In genomic region chr16:20349615-20350014, GRCh38 we compare ENCODE assay signal across 16 cellular contexts. TPM values are rescaled to one million over a fixed set of nuclear protein-coding genes. Genes with fewer than 3 reads are reported as not detected.
DNase-seq lines count a peak whose midpoint lies in the region; ATAC-seq and TF ChIP-seq lines count a peak whose summit lies in the region.
"Had no signal": no experiment of that assay in that cellular context is flagged by ENCODE, and none has a peak within 500 bp of the region (broad histone marks: within the 10 kb centered on the region; RNA-seq: fewer than 3 reads in every experiment).

No MANE protein-coding gene starts in this region.

- POLR2A ChIA-PET in Panc1 (lab: Charles Lee), result no interaction called here
- POLR2A ChIA-PET in activated CD8-positive, alpha-beta T cell treated with anti-CD3 and anti-CD28 coated beads for 36 hours (lab: Charles Lee), result no interaction called here

- 80% methylated on average over 6 of the region's 6 CpGs for WGBS in smooth muscle cell (ENCODE audit: low lambda C conversion rate)
- WGBS in gastroesophageal sphincter (ENCODE audit: low coverage in 1 of 2), 2 donors, result 75 to 82% methylated on average over 4 to 6 of the region's 6 CpGs

- H3K4me2 ChIP-seq in GM23338, result no peak overlapping the region
- H3K4me2 ChIP-seq in smooth muscle cell, result no peak overlapping the region

- ATAC-seq in GM23338 (no peak), Panc1 (no peak), gastroesophageal sphincter (no peak)
- ATAC-seq in activated CD8-positive, alpha-beta T cell treated with anti-CD3 and anti-CD28 coated beads for 36 hours, result no peak

- no peaks in the 10 kb centered on the region for H3K79me2 ChIP-seq in GM23338 (replicated peaks; ENCODE audit: insufficient read depth)
- H3K79me2 ChIP-seq in smooth muscle cell (ENCODE audit: low read depth), result no peaks in the 10 kb centered on the region

- no peaks in the 10 kb centered on the region for H3K36me3 ChIP-seq in GM23338 (ENCODE audit: insufficient read depth)
- H3K36me3 ChIP-seq in Panc1 (ENCODE audit: control insufficient read depth, insufficient read depth, low read length), result no peaks in the 10 kb centered on the region
- no peaks in the 10 kb centered on the region for H3K36me3 ChIP-seq in smooth muscle cell (ENCODE audit: low read depth)
- H3K36me3 ChIP-seq in gastroesophageal sphincter, result no peaks in the 10 kb centered on the region

- DNase-seq in GM23338 (ENCODE audit: low spot score), result peak; percentile 55
- DNase-seq in Panc1 (ENCODE audit: low read depth, low spot score), result no peak
- no peak for DNase-seq in glutamatergic neuron
- no peak for DNase-seq in smooth muscle cell (lab: John Stamatoyannopoulos, UW; ENCODE audit: unreplicated experiment)
- DNase-seq in activated CD8-positive, alpha-beta T cell treated with anti-CD3 and anti-CD28 coated beads for 36 hours, result no peak
- DNase-seq in SHP77 (lab: John Stamatoyannopoulos, UW), result no peak
- DNase-seq: COR-L47; DMS 273 treated with DMSO at 0.1 percent for 48 hours; GF-D8; NCI-H1105; NCI-H2081; NK-92 treated with Interleukin-12 subunit alpha and Interleukin-12 subunit beta, amount 100 ng/mL, for 24 hours had no signal

- H3K9me2 ChIP-seq in GM23338 (ENCODE audit: insufficient read depth), result no peaks in the 10 kb centered on the region

- no peak overlapping the region for H2AFZ ChIP-seq in GM23338
- no peak overlapping the region for H2AFZ ChIP-seq in smooth muscle cell (ENCODE audit: low read depth)

- H4K20me1 ChIP-seq in GM23338 (replicated peaks; ENCODE audit: insufficient read depth) (no peaks in the 10 kb centered on the region), smooth muscle cell (ENCODE audit: low read depth) (no peaks in the 10 kb centered on the region)

- peaks cover 6% of the 10 kb centered on the region for H3K27me3 Mint-ChIP-seq in GM23338 (ENCODE audit: insufficient read depth, low read depth, poor library complexity)
- H3K27me3 Mint-ChIP-seq in glutamatergic neuron (ENCODE audit: unreplicated experiment), result peaks cover 5% of the 10 kb centered on the region
- peaks cover 2% of the 10 kb centered on the region for H3K27me3 Mint-ChIP-seq in activated CD8-positive, alpha-beta T cell treated with anti-CD3 and anti-CD28 coated beads for 36 hours

- H3K4me3 ChIP-seq in GM23338 (no peak overlapping the region), Panc1 (ENCODE audit: low read depth in 2 of 2, low read length in 2 of 2) (no peak overlapping the region), smooth muscle cell (no peak overlapping the region), gastroesophageal sphincter (no peak overlapping the region)

- TF ChIP-seq CTCF in GM23338 (conservative IDR thresholded peaks at IDR 0.05; ENCODE audit: low read depth in 2 of 2) (peak; percentile 59 to 73), Panc1 (IDR thresholded peaks at IDR 0.05) (peak; percentile 40), glutamatergic neuron (IDR thresholded peaks at IDR 0.05; ENCODE audit: partially characterized antibody, unreplicated experiment) (peak; percentile 28), smooth muscle cell (IDR thresholded peaks at IDR 0.05; ENCODE audit: borderline replicate concordance, insufficient read depth, poor library complexity, severe bottlenecking) (peak; percentile 6), gastroesophageal sphincter (IDR thresholded peaks at IDR 0.05) (no peak)
- TF ChIP-seq CTCF in activated CD8-positive, alpha-beta T cell treated with anti-CD3 and anti-CD28 coated beads for 36 hours (IDR thresholded peaks at IDR 0.05), result no peak

- H3K36me3 Mint-ChIP-seq in GM23338 (ENCODE audit: low read depth), result no peaks in the 10 kb centered on the region
- H3K36me3 Mint-ChIP-seq in glutamatergic neuron (ENCODE audit: unreplicated experiment), result no peaks in the 10 kb centered on the region
- no peaks in the 10 kb centered on the region for H3K36me3 Mint-ChIP-seq in activated CD8-positive, alpha-beta T cell treated with anti-CD3 and anti-CD28 coated beads for 36 hours (ENCODE audit: low read depth)

- CTCF ChIA-PET in Panc1 (lab: Charles Lee), result interaction anchor here (0.6 kb wide), 1 partner anchor 39 kb away, joined by 8 read pairs; no protein-coding TSS in a partner anchor
- CTCF ChIA-PET in activated CD8-positive, alpha-beta T cell treated with anti-CD3 and anti-CD28 coated beads for 36 hours (lab: Charles Lee), result interaction anchor here (0.6 kb wide), 1 partner anchor 36 kb away, joined by 3 read pairs; no protein-coding TSS in a partner anchor

- no TSS peak for BruUV-seq in Panc1 (replicated peaks; lab: Mats Ljungman, UMichigan)

- H3K27ac Mint-ChIP-seq in GM23338, result no peak overlapping the region
- H3K27ac Mint-ChIP-seq in glutamatergic neuron (ENCODE audit: unreplicated experiment), result no peak overlapping the region
- no peak overlapping the region for H3K27ac Mint-ChIP-seq in activated CD8-positive, alpha-beta T cell treated with anti-CD3 and anti-CD28 coated beads for 36 hours

- H3K27me3 ChIP-seq in GM23338 (ENCODE audit: insufficient read depth), result no peaks in the 10 kb centered on the region
- peaks cover 4% of the 10 kb centered on the region for H3K27me3 ChIP-seq in Panc1 (ENCODE audit: control insufficient read depth, insufficient read depth, low read length)
- no peaks in the 10 kb centered on the region for H3K27me3 ChIP-seq in smooth muscle cell (ENCODE audit: low read depth)
- peaks cover 43% of the 10 kb centered on the region for H3K27me3 ChIP-seq in gastroesophageal sphincter

- H3F3A ChIP-seq in GM23338 (replicated peaks; ENCODE audit: low read depth) (no peaks in the 10 kb centered on the region), smooth muscle cell (ENCODE audit: low read depth) (no peaks in the 10 kb centered on the region)

- in situ Hi-C loops in Panc1 (cut with HindIII; ENCODE audit: low pct_unique_long_range_greater_than_20kb, low sequenced_read_pairs), result no loop called here

- no peaks in the 10 kb centered on the region for H3K9me3 Mint-ChIP-seq in GM23338
- peaks cover 2% of the 10 kb centered on the region for H3K9me3 Mint-ChIP-seq in glutamatergic neuron (ENCODE audit: unreplicated experiment)
- H3K9me3 Mint-ChIP-seq in activated CD8-positive, alpha-beta T cell treated with anti-CD3 and anti-CD28 coated beads for 36 hours, result no peaks in the 10 kb centered on the region

- H3K4me3 Mint-ChIP-seq in GM23338 (no peak overlapping the region), glutamatergic neuron (ENCODE audit: unreplicated experiment) (no peak overlapping the region)
- H3K4me3 Mint-ChIP-seq in activated CD8-positive, alpha-beta T cell treated with anti-CD3 and anti-CD28 coated beads for 36 hours, result no peak overlapping the region

- no peak for TF ChIP-seq POLR2A in gastroesophageal sphincter (IDR thresholded peaks at IDR 0.05)

- H3K27ac ChIP-seq in GM23338 (ENCODE audit: low read depth) (no peak overlapping the region), Panc1 (ENCODE audit: low read length) (no peak overlapping the region), smooth muscle cell (ENCODE audit: low read depth) (no peak overlapping the region), gastroesophageal sphincter (no peak overlapping the region)

- intact Hi-C loops in Panc1 (cut with micrococcal nuclease; ENCODE audit: unreplicated experiment), result no loop called here
- intact Hi-C loops in activated CD8-positive, alpha-beta T cell treated with anti-CD3 and anti-CD28 coated beads for 36 hours (cut with micrococcal nuclease), result no loop called here

- no peak overlapping the region for H3K9ac ChIP-seq in smooth muscle cell (ENCODE audit: low read depth)

- TF ChIP-seq EP300 in gastroesophageal sphincter (IDR thresholded peaks at IDR 0.05), result no peak

- peaks cover 10% of the 10 kb centered on the region; the same call in 2 of the 3 replicates for H3K4me1 Mint-ChIP-seq in GM23338
- H3K4me1 Mint-ChIP-seq in glutamatergic neuron (ENCODE audit: low read depth, unreplicated experiment), result peaks cover 3% of the 10 kb centered on the region
- H3K4me1 Mint-ChIP-seq in activated CD8-positive, alpha-beta T cell treated with anti-CD3 and anti-CD28 coated beads for 36 hours (ENCODE audit: low read depth), result no peaks in the 10 kb centered on the region

- H3K4me1 ChIP-seq in GM23338 (ENCODE audit: insufficient read depth), result peaks cover 12% of the 10 kb centered on the region
- no peaks in the 10 kb centered on the region for H3K4me1 ChIP-seq in Panc1 (ENCODE audit: control insufficient read depth, insufficient read depth, low read length)
- H3K4me1 ChIP-seq in smooth muscle cell (ENCODE audit: low read depth), result no peaks in the 10 kb centered on the region
- H3K4me1 ChIP-seq in gastroesophageal sphincter, result no peaks in the 10 kb centered on the region

- no peaks in the 10 kb centered on the region for H3K9me3 ChIP-seq in Panc1 (ENCODE audit: control insufficient read depth, insufficient read depth, low read depth, low read length)
- H3K9me3 ChIP-seq in smooth muscle cell (replicated peaks; ENCODE audit: low read depth), result no peaks in the 10 kb centered on the region
- no peaks in the 10 kb centered on the region for H3K9me3 ChIP-seq in gastroesophageal sphincter

RNA-seq across cellular contexts. Expression of gene UMOD, which starts 2.9 kb away (rescaled TPM):
- total RNA-seq in GM23338 (2014; rRNA removed; shearing (Covaris generic)), result not detected in 2 replicates
- polyA plus RNA-seq in GM23338 (2016; fragmentation: Nextera tagmentation; extraction: Ambion mirVana), result not detected in 2 replicates
- total RNA-seq in Panc1 (2021; ENCODE audit: unreplicated experiment), result not detected
- polyA plus RNA-seq in Panc1 (2012; ENCODE audit: insufficient read length), result not detected
- not detected for total RNA-seq in glutamatergic neuron (ENCODE audit: unreplicated experiment)
- total RNA-seq in smooth muscle cell, result not detected in 2 replicates
- polyA plus RNA-seq in smooth muscle cell, result not detected in 2 replicates
- not detected for total RNA-seq in gastroesophageal sphincter
- total RNA-seq in activated CD8-positive, alpha-beta T cell treated with anti-CD3 and anti-CD28 coated beads for 36 hours, result not detected
- total RNA-seq: NCI-H460, RPMI7951 had no signal
- polyA plus RNA-seq: AG04450 had no signal

RNA-seq across cellular contexts. Expression of gene GP2, which starts 22.3 kb away (rescaled TPM):
- not detected in 2 replicates for total RNA-seq in GM23338 (2014; rRNA removed; shearing (Covaris generic))
- polyA plus RNA-seq in GM23338 (2016; fragmentation: Nextera tagmentation; extraction: Ambion mirVana) (not detected in 2 replicates), smooth muscle cell (not detected in 2 replicates)
- total RNA-seq in Panc1 (2021; ENCODE audit: unreplicated experiment) (5.8 TPM), glutamatergic neuron (ENCODE audit: unreplicated experiment) (not detected), smooth muscle cell (not detected in 2 replicates), gastroesophageal sphincter (under 1 TPM in 1 of 4 donors, not detected in 3; 0.10 TPM)
- polyA plus RNA-seq in Panc1 (2012; ENCODE audit: insufficient read length), result not detected
- total RNA-seq in activated CD8-positive, alpha-beta T cell treated with anti-CD3 and anti-CD28 coated beads for 36 hours, result not detected
- total RNA-seq: NCI-H460, RPMI7951 had no signal
- polyA plus RNA-seq: AG04450 had no signal

RNA-seq across cellular contexts. Expression of gene PDILT, which starts 54.9 kb away (rescaled TPM):
- total RNA-seq in GM23338 (2014; rRNA removed; shearing (Covaris generic)), result not detected in 2 replicates
- polyA plus RNA-seq in GM23338 (2016; fragmentation: Nextera tagmentation; extraction: Ambion mirVana) (not detected in 2 replicates), smooth muscle cell (not detected in 2 replicates)
- total RNA-seq in Panc1 (2021; ENCODE audit: unreplicated experiment) (not detected), glutamatergic neuron (ENCODE audit: unreplicated experiment) (not detected), smooth muscle cell (not detected in 2 replicates), gastroesophageal sphincter (not detected)
- polyA plus RNA-seq in Panc1 (2012; ENCODE audit: insufficient read length), result not detected
- total RNA-seq in activated CD8-positive, alpha-beta T cell treated with anti-CD3 and anti-CD28 coated beads for 36 hours, result not detected
- total RNA-seq: NCI-H460, RPMI7951 had no signal
- polyA plus RNA-seq: AG04450 had no signal

RNA-seq across cellular contexts. Expression of gene ACSM5, which starts 59.7 kb away (rescaled TPM):
- not detected in 2 replicates for total RNA-seq in GM23338 (2014; rRNA removed; shearing (Covaris generic))
- polyA plus RNA-seq in GM23338 (2016; fragmentation: Nextera tagmentation; extraction: Ambion mirVana), result not detected in 2 replicates
- 0.21 TPM for total RNA-seq in Panc1 (2021; ENCODE audit: unreplicated experiment)
- polyA plus RNA-seq in Panc1 (2012; ENCODE audit: insufficient read length), result not detected
- not detected for total RNA-seq in glutamatergic neuron (ENCODE audit: unreplicated experiment)
- not detected in 2 replicates for total RNA-seq in smooth muscle cell
- not detected in 2 replicates for polyA plus RNA-seq in smooth muscle cell
- total RNA-seq in gastroesophageal sphincter, result 1 to 10 TPM; 1.3 to 5.4 (median 5.0) TPM
- total RNA-seq in activated CD8-positive, alpha-beta T cell treated with anti-CD3 and anti-CD28 coated beads for 36 hours, result not detected
- total RNA-seq: NCI-H460, RPMI7951 had no signal
- polyA plus RNA-seq: AG04450 had no signal

Comparison
In these comparisons a context has a peak if more than half of its experiments do, and no peak if none do; other contexts are left out.
1. CTCF ChIP-seq: peak in GM23338 (2 of 2), Panc1 (single experiment), glutamatergic neuron (single experiment) and smooth muscle cell (single experiment); none in gastroesophageal sphincter (0 of 4) and activated CD8-positive, alpha-beta T cell treated with anti-CD3 and anti-CD28 coated beads for 36 hours (single experiment).